In the genomic region with DNA sequence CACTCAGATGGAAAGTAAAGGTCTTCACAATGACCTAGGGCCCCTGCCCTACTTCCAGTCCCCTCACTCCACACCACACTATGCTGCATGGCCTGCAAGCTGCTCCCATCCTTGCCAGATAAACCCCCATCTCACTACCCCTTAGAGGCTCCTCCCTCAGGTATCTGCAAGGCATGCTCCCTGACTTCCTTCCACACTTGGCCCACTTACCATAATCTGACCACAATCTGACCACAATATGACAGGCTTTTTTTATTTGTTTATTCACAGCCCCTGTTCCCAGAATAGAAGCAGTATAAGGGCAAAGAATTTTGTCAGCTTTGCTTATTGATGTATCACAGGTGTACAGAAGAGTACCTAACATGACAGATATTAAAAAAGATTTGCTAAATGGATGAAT, we compare ENCODE assay signal across 8 cellular contexts.
DNase-seq lines count a peak whose midpoint lies in the region; ATAC-seq, FAIRE-seq and TF ChIP-seq lines count a peak whose summit lies in the region.

No MANE protein-coding gene starts in this region.

- peaks cover 22 to 25% of the 10 kb centered on the region in 2 donors for H3K36me3 Mint-ChIP-seq in stimulated activated naive B cell treated with anti-CD40 and anti-IgM and Interleukin-4, amounts not matched to agents 10 μg/mL and 1 μg/mL and 100 μg/mL, for 72 hours

- peaks cover 8 to 11% of the 10 kb centered on the region in 2 donors for H3K9me3 Mint-ChIP-seq in stimulated activated naive B cell treated with anti-CD40 and anti-IgM and Interleukin-4, amounts not matched to agents 10 μg/mL and 1 μg/mL and 100 μg/mL, for 72 hours

- peak; percentile 15 for FAIRE-seq in H54 (lab: Jason Lieb, UNC)

- H3K4me1 ChIP-seq in Panc1 (ENCODE audit: control insufficient read depth, insufficient read depth, low read length): peaks cover 47% of the 10 kb centered on the region
- H3K4me1 ChIP-seq in breast epithelium: peaks cover 0 to 4% of the 10 kb centered on the region in 2 donors

- peaks cover 46 to 75% of the 10 kb centered on the region in 2 donors for H3K4me1 Mint-ChIP-seq in stimulated activated naive B cell treated with anti-CD40 and anti-IgM and Interleukin-4, amounts not matched to agents 10 μg/mL and 1 μg/mL and 100 μg/mL, for 72 hours

- intact Hi-C loops in Panc1 (cut with micrococcal nuclease; ENCODE audit: unreplicated experiment) (no loop called here), breast epithelium (cut with DNase I; ENCODE audit: low total_unique reads) (no loop called here)

- peak overlapping the region; percentile 33 to 43 for H3K4me3 Mint-ChIP-seq in stimulated activated naive B cell treated with anti-CD40 and anti-IgM and Interleukin-4, amounts not matched to agents 10 μg/mL and 1 μg/mL and 100 μg/mL, for 72 hours

- TF ChIP-seq CTCF in Panc1 (IDR thresholded peaks at IDR 0.05): no peak
- no peak for TF ChIP-seq CTCF in breast epithelium (IDR thresholded peaks at IDR 0.05)

- no peak overlapping the region for H3K4me3 ChIP-seq in Panc1 (ENCODE audit: low read depth in 2 of 2, low read length in 2 of 2)
- H3K4me3 ChIP-seq in breast epithelium: no peak overlapping the region

- H3K27me3 Mint-ChIP-seq in stimulated activated naive B cell treated with anti-CD40 and anti-IgM and Interleukin-4, amounts not matched to agents 10 μg/mL and 1 μg/mL and 100 μg/mL, for 72 hours: no peaks in the 10 kb centered on the region

- H3K27ac ChIP-seq in Panc1 (ENCODE audit: low read length) (peak overlapping the region; percentile 60), breast epithelium (peak overlapping the region; percentile 4 to 34)

- POLR2A ChIA-PET in Panc1 (lab: Charles Lee): no interaction called here

- DNase-seq in AG20443 (ENCODE audit: low spot score) (peak; percentile 20), H54 (ENCODE audit: insufficient read length, low spot score) (no peak), Panc1 (ENCODE audit: low read depth, low spot score) (no peak), breast epithelium (ENCODE audit: low spot score in 2 of 2) (no peak), NCI-H82 treated with DMSO at 0.1 percent for 48 hours (lab: John Stamatoyannopoulos, UW; ENCODE audit: unreplicated experiment) (no peak), NCI-H1092 (lab: John Stamatoyannopoulos, UW) (no peak), amniotic stem cell (lab: John Stamatoyannopoulos, UW) (no peak)
- no peak for DNase-seq in stimulated activated naive B cell treated with anti-CD40 and anti-IgM and Interleukin-4, amounts not matched to agents 10 μg/mL and 1 μg/mL and 100 μg/mL, for 72 hours

- no TSS peak for BruUV-seq in Panc1 (replicated peaks; lab: Mats Ljungman, UMichigan)

- in situ Hi-C loops in Panc1 (cut with HindIII; ENCODE audit: low pct_unique_long_range_greater_than_20kb, low sequenced_read_pairs): no loop called here

- H3K9me3 ChIP-seq in Panc1 (ENCODE audit: control insufficient read depth, insufficient read depth, low read depth, low read length) (no peaks in the 10 kb centered on the region), breast epithelium (no peaks in the 10 kb centered on the region)

- H3K27ac Mint-ChIP-seq in stimulated activated naive B cell treated with anti-CD40 and anti-IgM and Interleukin-4, amounts not matched to agents 10 μg/mL and 1 μg/mL and 100 μg/mL, for 72 hours: peak overlapping the region; percentile 81

- CTCF ChIA-PET in Panc1 (lab: Charles Lee): no interaction called here

- H3K36me3 ChIP-seq in Panc1 (ENCODE audit: control insufficient read depth, insufficient read depth, low read length) (no peaks in the 10 kb centered on the region), breast epithelium (no peaks in the 10 kb centered on the region)

- H3K27me3 ChIP-seq in Panc1 (ENCODE audit: control insufficient read depth, insufficient read depth, low read length) (no peaks in the 10 kb centered on the region), breast epithelium (no peaks in the 10 kb centered on the region)

- ATAC-seq in Panc1: peak; percentile 80
- ATAC-seq in stimulated activated naive B cell treated with anti-CD40 and anti-IgM and Interleukin-4, amounts not matched to agents 10 μg/mL and 1 μg/mL and 100 μg/mL, for 72 hours (replicated peaks): peak; percentile 50

- TF ChIP-seq POLR2A in H54 (IDR thresholded peaks at IDR 0.05; ENCODE audit: low read depth, low read length) (no peak), breast epithelium (IDR thresholded peaks at IDR 0.05) (no peak)
